3 cellular contexts compared by ENCODE assay signal in genomic region chr2:64644240-64645013, GRCh38.
TF ChIP-seq lines count a peak whose summit lies in the region.

No MANE protein-coding gene starts in this region.

TF ChIP-seq in GM12891, 5 proteins besides CTCF, POLR2A, EP300 and RAD21:
- TF ChIP-seq POLR2AphosphoS5 (IDR thresholded peaks at IDR 0.05; ENCODE audit: low read depth, low read length), result no peak; the same call in 1 of the 2 replicates
- 0 out of 2 replicates have a peak, but pooled peaks have one; percentile 15 for TF ChIP-seq SPI1 (IDR thresholded peaks at IDR 0.05; ENCODE audit: low read depth, low read length)
- TF ChIP-seq TAF1 (IDR thresholded peaks at IDR 0.05; ENCODE audit: low read depth, low read length), result no peak; the same call in 1 of the 2 replicates
- TF ChIP-seq POU2F2 (IDR thresholded peaks at IDR 0.05; ENCODE audit: low read depth, low read length), result no peak
- TF ChIP-seq PAX5 (IDR thresholded peaks at IDR 0.05; ENCODE audit: insufficient read depth, low read length, severe bottlenecking), result no peak

TF ChIP-seq in HCT116, 20 proteins besides CTCF, POLR2A, EP300 and RAD21:
- TF ChIP-seq SRF (IDR thresholded peaks at IDR 0.05; ENCODE audit: low read depth) (no peak), ZBTB33 (IDR thresholded peaks at IDR 0.05; ENCODE audit: extremely low read depth, insufficient replicate concordance, low read length) (no peak), MAX (IDR thresholded peaks at IDR 0.05) (peak; percentile 12; the same call in 1 of the 2 replicates), EZH2 (IDR thresholded peaks at IDR 0.05) (no peak), POLR2AphosphoS5 (IDR thresholded peaks at IDR 0.05; ENCODE audit: low read depth, low read length) (peak; percentile 32; the same call in 1 of the 2 replicates), YY1 (IDR thresholded peaks at IDR 0.05; ENCODE audit: extremely low read depth, insufficient replicate concordance, low read depth, low read length) (no peak)

TF ChIP-seq in HepG2, 621 proteins besides CTCF, POLR2A, EP300 and RAD21 (continued from another document and continues in another):
- TF ChIP-seq NCOA2 (CRISPR knock-in tag; IDR thresholded peaks at IDR 0.05) (0 out of 2 replicates have a peak, but pooled peaks have one; percentile 12), ZNF326 (CRISPR knock-in tag; IDR thresholded peaks at IDR 0.05; ENCODE audit: borderline replicate concordance) (no peak), ZSCAN29 (CRISPR knock-in tag; conservative IDR thresholded peaks at IDR 0.05) (0 out of 2 replicates have a peak, but pooled peaks have one; percentile 47), ZNF687 (CRISPR knock-in tag; IDR thresholded peaks at IDR 0.05) (peak; percentile 52), SRSF1 (optimal IDR thresholded peaks at IDR 0.05; ENCODE audit: low read depth, low read length) (peak; percentile 57), ZNF333 (CRISPR knock-in tag; IDR thresholded peaks at IDR 0.05; ENCODE audit: borderline replicate concordance) (0 out of 2 replicates have a peak, but pooled peaks have one; percentile 35), HHEX (CRISPR knock-in tag; IDR thresholded peaks at IDR 0.05) (no peak), SP140L (CRISPR knock-in tag; IDR thresholded peaks at IDR 0.05; ENCODE audit: borderline replicate concordance) (0 out of 2 replicates have a peak, but pooled peaks have one; percentile 66), CREBL2 (CRISPR knock-in tag; IDR thresholded peaks at IDR 0.05; ENCODE audit: borderline replicate concordance) (no peak), PHB2 (IDR thresholded peaks at IDR 0.05; ENCODE audit: partially characterized antibody) (no peak), ZNF660 (CRISPR knock-in tag; IDR thresholded peaks at IDR 0.05; ENCODE audit: borderline replicate concordance, low read depth) (no peak), KLF16 (CRISPR knock-in tag; IDR thresholded peaks at IDR 0.05) (no peak), SOX6 (IDR thresholded peaks at IDR 0.05) (no peak), SOX6 (CRISPR knock-in tag; IDR thresholded peaks at IDR 0.05) (no peak), FOXM1 (CRISPR knock-in tag; IDR thresholded peaks at IDR 0.05) (no peak), MXD4 (CRISPR knock-in tag; IDR thresholded peaks at IDR 0.05) (peak; percentile 35; the same call in 1 of the 2 replicates), HOXA3 (CRISPR knock-in tag; IDR thresholded peaks at IDR 0.05) (no peak), ARID4A (CRISPR knock-in tag; IDR thresholded peaks at IDR 0.05; ENCODE audit: borderline replicate concordance) (0 out of 2 replicates have a peak, but pooled peaks have one; percentile 30), ZNF564 (CRISPR knock-in tag; IDR thresholded peaks at IDR 0.05) (no peak), HNF1B (CRISPR knock-in tag; IDR thresholded peaks at IDR 0.05) (0 out of 2 replicates have a peak, but pooled peaks have one; percentile 40), ZNF839 (CRISPR knock-in tag; IDR thresholded peaks at IDR 0.05; ENCODE audit: borderline replicate concordance) (no peak), HIVEP1 (CRISPR knock-in tag; IDR thresholded peaks at IDR 0.05) (0 out of 2 replicates have a peak, but pooled peaks have one; percentile 48), MLLT10 (CRISPR knock-in tag; IDR thresholded peaks at IDR 0.05) (no peak), ZNF784 (CRISPR knock-in tag; IDR thresholded peaks at IDR 0.05; ENCODE audit: borderline replicate concordance) (no peak), ZNF280B (CRISPR knock-in tag; IDR thresholded peaks at IDR 0.05; ENCODE audit: borderline replicate concordance) (0 out of 2 replicates have a peak, but pooled peaks have one; percentile 8), GFI1 (CRISPR knock-in tag; IDR thresholded peaks at IDR 0.05; ENCODE audit: borderline replicate concordance) (no peak), PHF5A (CRISPR knock-in tag; IDR thresholded peaks at IDR 0.05; ENCODE audit: low read depth, unreplicated experiment) (no peak), TAF15 (IDR thresholded peaks at IDR 0.05; ENCODE audit: low read depth, low read length, poor library complexity, severe bottlenecking) (no peak), BHLHE40 (IDR thresholded peaks at IDR 0.05; ENCODE audit: low read length) (no peak), HDAC2 (CRISPR knock-in tag; IDR thresholded peaks at IDR 0.05) (0 out of 2 replicates have a peak, but pooled peaks have one; percentile 12), ZNF44 (CRISPR knock-in tag; IDR thresholded peaks at IDR 0.05) (no peak), NFE2L2 (IDR thresholded peaks at IDR 0.05; ENCODE audit: low read length) (peak; percentile 30; the same call in 1 of the 2 replicates), ZNF331 (CRISPR knock-in tag; IDR thresholded peaks at IDR 0.05) (no peak; the same call in 1 of the 2 replicates), ZNF775 (CRISPR knock-in tag; IDR thresholded peaks at IDR 0.05; ENCODE audit: borderline replicate concordance) (no peak), NKX3-1 (CRISPR knock-in tag; IDR thresholded peaks at IDR 0.05) (no peak), ZKSCAN8 (CRISPR knock-in tag; IDR thresholded peaks at IDR 0.05; ENCODE audit: borderline replicate concordance) (0 out of 2 replicates have a peak, but pooled peaks have one; percentile 2), FUBP1 (CRISPR knock-in tag; IDR thresholded peaks at IDR 0.05; ENCODE audit: borderline replicate concordance) (no peak), SOX13 (IDR thresholded peaks at IDR 0.05) (no peak), SOX13 (CRISPR knock-in tag; conservative IDR thresholded peaks at IDR 0.05 in 1 of 2, IDR thresholded peaks at IDR 0.05 in 1 of 2) (no peak; a peak in 1 of 4 replicates), KMT2A (CRISPR knock-in tag; IDR thresholded peaks at IDR 0.05) (0 out of 2 replicates have a peak, but pooled peaks have one; percentile 6), ZNF580 (CRISPR knock-in tag; IDR thresholded peaks at IDR 0.05; ENCODE audit: borderline replicate concordance, low read depth) (no peak), CEBPG (CRISPR knock-in tag; IDR thresholded peaks at IDR 0.05) (no peak), NAIF1 (CRISPR knock-in tag; IDR thresholded peaks at IDR 0.05; ENCODE audit: borderline replicate concordance) (no peak), ZNF724P (CRISPR knock-in tag; IDR thresholded peaks at IDR 0.05; ENCODE audit: borderline replicate concordance) (no peak), ATF2 (CRISPR knock-in tag; IDR thresholded peaks at IDR 0.05) (no peak)
